ENCODE assay signal across 11 cellular contexts in genomic region chr5:16600397-16600796, GRCh38. TPM values are rescaled to one million over a fixed set of nuclear protein-coding genes. Genes with fewer than 3 reads are reported as not detected.
DNase-seq lines count a peak whose midpoint lies in the region; TF ChIP-seq lines count a peak whose summit lies in the region.
"Had no signal": no experiment of that assay in that cellular context is flagged by ENCODE, and none has a peak within 500 bp of the region (broad histone marks: within the 10 kb centered on the region; RNA-seq: fewer than 3 reads in every experiment).

No MANE protein-coding gene starts in this region.

- H3K36me3 ChIP-seq in ACC112 (ENCODE audit: insufficient read depth, low read length) (no peaks in the 10 kb centered on the region), colonic mucosa (no peaks in the 10 kb centered on the region)

- no peak overlapping the region for H3K9ac ChIP-seq in colonic mucosa (ENCODE audit: low read depth in 2 of 2, low read length in 2 of 2)

- no peaks in the 10 kb centered on the region for H3K79me2 ChIP-seq in ACC112 (ENCODE audit: control insufficient read depth, insufficient read depth, low read length, unreplicated experiment)

- peaks cover 27% of the 10 kb centered on the region for H3K27me3 ChIP-seq in ACC112 (ENCODE audit: insufficient read depth, low read length)
- no peaks in the 10 kb centered on the region for H3K27me3 ChIP-seq in colonic mucosa

- peak overlapping the region; percentile 59 for H2AFZ ChIP-seq in ACC112 (ENCODE audit: low read length, unreplicated experiment)

- intact Hi-C loops in colonic mucosa (cut with DNase I): no loop called here

- peak overlapping the region; percentile 5; the same call in 1 of the 2 replicates for H3K4me3 ChIP-seq in ACC112 (ENCODE audit: low read depth, low read length)
- H3K4me3 ChIP-seq in colonic mucosa: no peak overlapping the region

- H3K4me1 ChIP-seq in ACC112 (ENCODE audit: control insufficient read depth, insufficient read depth, low read length, unreplicated experiment): peaks cover 6% of the 10 kb centered on the region
- H3K4me1 ChIP-seq in colonic mucosa: no peaks in the 10 kb centered on the region

- no peaks in the 10 kb centered on the region for H3K9me3 ChIP-seq in colonic mucosa

- no peak overlapping the region for H3K27ac ChIP-seq in ACC112 (ENCODE audit: low read depth, low read length)
- H3K27ac ChIP-seq in colonic mucosa: no peak overlapping the region

- DNase-seq in NCI-H1092 (lab: John Stamatoyannopoulos, UW): peak; percentile 65
- peak; percentile 23 for DNase-seq in colonic mucosa
- DNase-seq in lung microvascular endothelial cell (ENCODE audit: low read depth in 2 of 2): peak; percentile 28 to 33
- DNase-seq in SIG-M5 (lab: John Stamatoyannopoulos, UW): no peak
- DNase-seq in NK-92 treated with Interleukin-12 subunit alpha and Interleukin-12 subunit beta, amount 100 ng/mL, for 24 hours (lab: John Stamatoyannopoulos, UW): no peak
- no peak for DNase-seq in NCI-H524 treated with DMSO at 0.1 percent for 48 hours (lab: John Stamatoyannopoulos, UW)
- DNase-seq in NCI-H2171 treated with DMSO at 0.1 percent for 48 hours (lab: John Stamatoyannopoulos, UW): no peak
- DNase-seq: activated T-cell treated with anti-CD3 and anti-CD28 coated beads, Interleukin-2, amount 50 U/mL, for 48 hours; DMS53 had no signal

- TF ChIP-seq CTCF in colonic mucosa (IDR thresholded peaks at IDR 0.05): no peak

RNA-seq across cellular contexts. Expression of gene RETREG1, which starts 16.4 kb away (rescaled TPM):
- total RNA-seq in colonic mucosa (10 to 100 TPM; 49.9 to 56.8 TPM), lung microvascular endothelial cell (under 0.01 TPM in 1 of 2 replicates, not detected in the other)
- total RNA-seq: glomerular endothelial cell had no signal

Comparison
In these comparisons a context has a peak if more than half of its experiments do, and no peak if none do; other contexts are left out.
1. DNase-seq: peak in NCI-H1092 (single experiment), colonic mucosa (single experiment) and lung microvascular endothelial cell (2 of 2); none in SIG-M5 (single experiment), NK-92 treated with Interleukin-12 subunit alpha and Interleukin-12 subunit beta, amount 100 ng/mL, for 24 hours (single experiment), NCI-H524 treated with DMSO at 0.1 percent for 48 hours (single experiment) and NCI-H2171 treated with DMSO at 0.1 percent for 48 hours (single experiment).
2. RNA of gene RETREG1, which starts 16.4 kb away (total RNA-seq): 49.9 to 56.8 TPM in colonic mucosa; under 0.01 TPM in lung microvascular endothelial cell; every median in the first group is over 10 times any median in the second.